Comparison of ENCODE assay signal across 8 cellular contexts in the genomic region with DNA sequence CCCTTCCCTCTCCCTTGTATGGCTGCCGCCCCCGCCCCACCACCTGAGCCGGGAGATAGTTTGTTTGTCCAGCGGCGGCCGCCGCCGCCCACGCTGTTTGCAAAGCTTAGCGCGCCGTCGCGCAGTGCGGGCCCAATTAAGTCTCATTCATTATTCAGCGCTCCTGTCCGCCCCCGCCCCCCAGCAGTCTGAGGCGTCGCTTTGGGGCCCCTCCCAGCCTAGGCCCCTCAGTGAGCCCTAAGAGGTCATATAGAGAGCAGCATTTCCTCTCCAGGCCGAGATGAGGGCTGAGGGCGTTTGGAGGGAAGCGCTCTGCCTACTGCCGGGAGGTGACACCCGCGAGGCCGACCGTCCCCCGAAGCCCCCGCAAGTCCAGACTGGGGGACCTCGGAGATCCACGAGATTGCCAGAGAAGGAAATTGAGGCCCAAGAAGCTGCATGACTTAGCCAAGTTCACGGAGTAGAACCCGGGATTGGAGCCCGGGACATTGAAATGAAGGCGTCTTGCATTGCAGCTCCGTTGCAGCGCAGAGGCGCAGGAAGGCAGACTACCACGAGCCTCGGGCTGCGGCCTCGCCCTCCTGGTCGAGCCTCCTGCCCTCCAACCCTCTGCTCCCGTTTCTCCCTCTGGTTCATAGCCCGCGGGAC. TPM values are rescaled to one million over a fixed set of nuclear protein-coding genes. Genes with fewer than 3 reads are reported as not detected.
DNase-seq lines count a peak whose midpoint lies in the region; ATAC-seq, FAIRE-seq and TF ChIP-seq lines count a peak whose summit lies in the region.

A gene (plus strand): TSS at position 230 of the 648 bp plus-strand sequence. CDS start 1,985 bp downstream, outside the sequence.

- no peak within 1 kb of the TSS for H3K27ac Mint-ChIP-seq in activated CD4-positive, alpha-beta T cell treated with anti-CD3 and anti-CD28 coated beads, Interleukin-2, amount 10 ng/mL, durations not matched to agents 7 days and 5 days

- H3K4me1 ChIP-seq in mesodermal cell (ENCODE audit: control insufficient read depth, insufficient read depth, low read length, poor library complexity, severe bottlenecking) (peaks cover 22% of the 10 kb centered on the region), upper lobe of right lung (peaks cover 49% of the 10 kb centered on the region)

- H3K9me3 Mint-ChIP-seq in activated CD4-positive, alpha-beta T cell treated with anti-CD3 and anti-CD28 coated beads, Interleukin-2, amount 10 ng/mL, durations not matched to agents 7 days and 5 days = no peaks in the 10 kb centered on the region

- H3K36me3 Mint-ChIP-seq in activated CD4-positive, alpha-beta T cell treated with anti-CD3 and anti-CD28 coated beads, Interleukin-2, amount 10 ng/mL, durations not matched to agents 7 days and 5 days (ENCODE audit: low read depth) = no peaks in the 10 kb centered on the region

- H3K27me3 ChIP-seq in bronchial epithelial cell (ENCODE audit: control insufficient read depth, insufficient read depth, low read length) (peaks cover 30% of the 10 kb centered on the region), upper lobe of right lung (peaks cover 91% of the 10 kb centered on the region)

- no peak for TF ChIP-seq CTCF in bronchial epithelial cell (IDR thresholded peaks at IDR 0.05; ENCODE audit: insufficient read depth, low read length, severe bottlenecking)
- TF ChIP-seq CTCF in upper lobe of right lung (IDR thresholded peaks at IDR 0.05) = no peak

- H3K9me3 ChIP-seq in mesodermal cell (ENCODE audit: control insufficient read depth, low read length) = no peaks in the 10 kb centered on the region
- H3K9me3 ChIP-seq in upper lobe of right lung = no peaks in the 10 kb centered on the region

- peak within 1 kb of the TSS; percentile 48 for H3K4me3 Mint-ChIP-seq in activated CD4-positive, alpha-beta T cell treated with anti-CD3 and anti-CD28 coated beads, Interleukin-2, amount 10 ng/mL, durations not matched to agents 7 days and 5 days

- H3K4me1 Mint-ChIP-seq in activated CD4-positive, alpha-beta T cell treated with anti-CD3 and anti-CD28 coated beads, Interleukin-2, amount 10 ng/mL, durations not matched to agents 7 days and 5 days = peaks cover 27% of the 10 kb centered on the region

- H3K4me3 ChIP-seq in bronchial epithelial cell (ENCODE audit: low read depth, low read length) (peak within 1 kb of the TSS; percentile 34), mesodermal cell (ENCODE audit: extremely low read depth, insufficient read depth, low read length, poor library complexity, severe bottlenecking) (peak within 1 kb of the TSS; percentile 32), upper lobe of right lung (peak within 1 kb of the TSS; percentile 19)

- H3K36me3 ChIP-seq in bronchial epithelial cell (ENCODE audit: control insufficient read depth, insufficient read depth, low read length) = no peaks in the 10 kb centered on the region
- no peaks in the 10 kb centered on the region for H3K36me3 ChIP-seq in mesodermal cell (ENCODE audit: control insufficient read depth, insufficient read depth, low read length)
- H3K36me3 ChIP-seq in upper lobe of right lung = no peaks in the 10 kb centered on the region

- peak; percentile 1 for ATAC-seq in upper lobe of right lung
- no peak for ATAC-seq in GM21717 (IDR thresholded peaks at IDR 0.05; ENCODE audit: unreplicated experiment)

- POLR2A ChIA-PET in activated CD4-positive, alpha-beta T cell treated with anti-CD3 and anti-CD28 coated beads, Interleukin-2, amount 10 ng/mL, durations not matched to agents 7 days and 5 days (lab: Charles Lee) = no interaction called here

- peaks cover 69% of the 10 kb centered on the region for H3K27me3 Mint-ChIP-seq in activated CD4-positive, alpha-beta T cell treated with anti-CD3 and anti-CD28 coated beads, Interleukin-2, amount 10 ng/mL, durations not matched to agents 7 days and 5 days

- intact Hi-C loops in upper lobe of right lung (cut with DNase I) = loop anchor here (10.0 kb wide), 1 partner anchor 62 kb away; no protein-coding TSS in a partner anchor

- FAIRE-seq in bronchial epithelial cell (lab: Jason Lieb, UNC) = no peak

- 1% methylated on average over 28 to 32 of the region's 47 CpGs for WGBS in mesodermal cell (ENCODE audit: insufficient coverage in 2 of 2), 2 experiments

- peak; percentile 30 for DNase-seq in activated CD4-positive, alpha-beta T cell treated with anti-CD3 and anti-CD28 coated beads, Interleukin-2, amount 10 ng/mL, durations not matched to agents 7 days and 5 days
- DNase-seq in activated CD4-positive, alpha-beta T cell treated with anti-CD3 and anti-CD28 coated beads, Interleukin-2, amount 50 U/mL, for 1 hour = no peak
- DNase-seq in NOMO-1 treated with DMSO at 0.1 percent for 48 hours (lab: John Stamatoyannopoulos, UW; ENCODE audit: unreplicated experiment) (peak; percentile 35), bronchial epithelial cell (ENCODE audit: low read depth) (peak; percentile 14), upper lobe of right lung (peak; percentile 66)
- no peak for DNase-seq in effector CD8-positive, alpha-beta T cell (lab: John Stamatoyannopoulos, UW)

- H3K27ac ChIP-seq in mesodermal cell (ENCODE audit: low read depth, low read length, severe bottlenecking) = no peak within 1 kb of the TSS
- no peak within 1 kb of the TSS for H3K27ac ChIP-seq in upper lobe of right lung

- CTCF ChIA-PET in activated CD4-positive, alpha-beta T cell treated with anti-CD3 and anti-CD28 coated beads, Interleukin-2, amount 10 ng/mL, durations not matched to agents 7 days and 5 days (lab: Charles Lee) = interaction anchor here (0.5 to 4.7 kb wide), 21 partner anchors 9 to 268 kb away, joined by 3 to 47 read pairs (median 7); a partner anchor contains a TSS

RNA-seq across cellular contexts. Expression of the gene that starts here (rescaled TPM):
- not detected for total RNA-seq in activated CD4-positive, alpha-beta T cell treated with anti-CD3 and anti-CD28 coated beads, Interleukin-2, amount 10 ng/mL, durations not matched to agents 7 days and 5 days
- total RNA-seq in bronchial epithelial cell = 0.13 and 0.26 TPM in 2 replicates
- polyA plus RNA-seq in mesodermal cell (2013, experiment 1 of 2) = 1.9 TPM
- 1.3 TPM for polyA plus RNA-seq in mesodermal cell (2013, experiment 2 of 2)
- 0.67 TPM for total RNA-seq in upper lobe of right lung

Comparison
In these comparisons a context has a peak if more than half of its experiments do, and no peak if none do; other contexts are left out.
1. Peak in DNase-seq in activated CD4-positive, alpha-beta T cell treated with anti-CD3 and anti-CD28 coated beads, Interleukin-2, amount 10 ng/mL, durations not matched to agents 7 days and 5 days; RNA of the gene not detected or under 1 TPM.
2. Peak in DNase-seq and H3K4me3 ChIP-seq in bronchial epithelial cell; RNA of the gene not detected or under 1 TPM.
3. Peak in DNase-seq, ATAC-seq and H3K4me3 ChIP-seq in upper lobe of right lung; RNA of the gene not detected or under 1 TPM.